Comparison of ENCODE assay signal across 26 cellular contexts in genomic region chr21:40416572-40416971, GRCh38.
"Had no signal": no experiment of that assay in that cellular context is flagged by ENCODE, and none has a peak within 500 bp of the region (broad histone marks: within the 10 kb centered on the region; RNA-seq: fewer than 3 reads in every experiment).

No MANE protein-coding gene starts in this region.

- H3K27ac Mint-ChIP-seq: dendritic cell treated with granulocyte-macrophage colony-stimulating factor and Interleukin-4, amounts not matched to agents 40 ng/mL and 50 ng/mL, for 4 days; effector memory CD8-positive, alpha-beta T cell; endodermal cell; immature natural killer cell; naive thymus-derived CD4-positive, alpha-beta T cell had no signal

- H3K27me3 Mint-ChIP-seq: dendritic cell treated with granulocyte-macrophage colony-stimulating factor and Interleukin-4, amounts not matched to agents 40 ng/mL and 50 ng/mL, for 4 days; effector memory CD8-positive, alpha-beta T cell had no signal

- H3K4me1 Mint-ChIP-seq: immature natural killer cell; naive thymus-derived CD4-positive, alpha-beta T cell had no signal

- ATAC-seq: effector memory CD8-positive, alpha-beta T cell; esophagus mucosa; gastroesophageal sphincter; heart left ventricle; left cardiac atrium; left lung; left ventricle myocardium superior; lower lobe of right lung; naive thymus-derived CD4-positive, alpha-beta T cell had no signal

- DNase-seq: colonic mucosa; cortex of kidney; effector CD8-positive, alpha-beta T cell; effector memory CD8-positive, alpha-beta T cell; endodermal cell; erythroblast; esophagus squamous epithelium; foreskin fibroblast; foreskin melanocyte; heart left ventricle; hypothalamus; immature natural killer cell; left cardiac atrium; left lung; left ventricle myocardium superior; lower lobe of right lung; mesenchymal stem cell; midbrain; naive thymus-derived CD4-positive, alpha-beta T cell had no signal

- H3K36me3 Mint-ChIP-seq: immature natural killer cell; naive thymus-derived CD4-positive, alpha-beta T cell had no signal

- FAIRE-seq: endometrium, keratinocyte had no signal

- H3K27ac ChIP-seq: colonic mucosa, epithelial cell of prostate, esophagus squamous epithelium, gastroesophageal sphincter, heart left ventricle, hepatocyte, left lung, lower lobe of right lung had no signal

- H3K4me3 Mint-ChIP-seq: dendritic cell treated with granulocyte-macrophage colony-stimulating factor and Interleukin-4, amounts not matched to agents 40 ng/mL and 50 ng/mL, for 4 days; effector memory CD8-positive, alpha-beta T cell; endodermal cell; immature natural killer cell; naive thymus-derived CD4-positive, alpha-beta T cell had no signal
